Comparison of ENCODE assay signal across 18 cellular contexts in genomic region chr11:17412488-17413180, GRCh38. TPM values are rescaled to one million over a fixed set of nuclear protein-coding genes. Genes with fewer than 3 reads are reported as not detected.
DNase-seq lines count a peak whose midpoint lies in the region; ATAC-seq and TF ChIP-seq lines count a peak whose summit lies in the region.
"Had no signal": no experiment of that assay in that cellular context is flagged by ENCODE, and none has a peak within 500 bp of the region (broad histone marks: within the 10 kb centered on the region; RNA-seq: fewer than 3 reads in every experiment).

No MANE protein-coding gene starts in this region.

- peak; percentile 35; the same call in 1 of the 3 replicates for TF ChIP-seq CTCF in H9 (conservative IDR thresholded peaks at IDR 0.05)

- no peak overlapping the region for H3K4ac ChIP-seq in H9 (ENCODE audit: low read depth, low read length)

- H3K27me3 Mint-ChIP-seq in H9 (ENCODE audit: low read depth) (peaks cover 52% of the 10 kb centered on the region), immature natural killer cell (ENCODE audit: low read depth in 3 of 3) (peaks cover 0 to 6% (median 2%) of the 10 kb centered on the region in 3 donors)
- peaks cover 24% of the 10 kb centered on the region for H3K27me3 Mint-ChIP-seq in activated T-cell treated with anti-CD3 and anti-CD28 coated beads, Interleukin-2, amount 50 U/mL, for 4 hours (ENCODE audit: low read depth)

- H3K9me3 ChIP-seq in H9 (ENCODE audit: control insufficient read depth, low read depth, low read length): no peaks in the 10 kb centered on the region
- H3K9me3 ChIP-seq: breast epithelium, esophagus muscularis mucosa, right atrium auricular region had no signal

- no peak overlapping the region for H3K18ac ChIP-seq in H9 (ENCODE audit: insufficient read length, low read depth, low read length)

- peaks cover 11 to 16% of the 10 kb centered on the region in 2 experiments for H3K4me1 Mint-ChIP-seq in H9
- no peaks in the 10 kb centered on the region for H3K4me1 Mint-ChIP-seq in immature natural killer cell
- H3K4me1 Mint-ChIP-seq in activated T-cell treated with anti-CD3 and anti-CD28 coated beads, Interleukin-2, amount 50 U/mL, for 4 hours (ENCODE audit: low read depth): peaks cover 2% of the 10 kb centered on the region

- H3K4me1 ChIP-seq in H9 (ENCODE audit: insufficient read depth, low read length): no peaks in the 10 kb centered on the region
- H3K4me1 ChIP-seq: breast epithelium had no signal

- H3K27ac Mint-ChIP-seq in H9 (no peak overlapping the region), immature natural killer cell (no peak overlapping the region)
- H3K27ac Mint-ChIP-seq: activated CD4-positive, alpha-beta memory T cell treated with anti-CD3 and anti-CD28 coated beads for 36 hours had no signal

- H2AK5ac ChIP-seq in H9 (ENCODE audit: insufficient read length, low read length): no peak overlapping the region

- H3K36me3 Mint-ChIP-seq in H9 (ENCODE audit: insufficient read depth in 1 of 3, low read depth in 3 of 3) (no peaks in the 10 kb centered on the region), immature natural killer cell (no peaks in the 10 kb centered on the region)
- H3K36me3 Mint-ChIP-seq in activated T-cell treated with anti-CD3 and anti-CD28 coated beads, Interleukin-2, amount 50 U/mL, for 4 hours (ENCODE audit: insufficient read depth): no peaks in the 10 kb centered on the region
- H3K36me3 Mint-ChIP-seq: activated CD4-positive, alpha-beta memory T cell treated with anti-CD3 and anti-CD28 coated beads for 36 hours had no signal

- H4K20me1 ChIP-seq in H9 (ENCODE audit: control insufficient read depth, insufficient read depth, insufficient read length): no peaks in the 10 kb centered on the region

- H3K4me3 Mint-ChIP-seq in H9 (no peak overlapping the region), immature natural killer cell (no peak overlapping the region)
- no peak overlapping the region for H3K4me3 Mint-ChIP-seq in activated T-cell treated with anti-CD3 and anti-CD28 coated beads, Interleukin-2, amount 50 U/mL, for 4 hours
- H3K4me3 Mint-ChIP-seq: activated CD4-positive, alpha-beta memory T cell treated with anti-CD3 and anti-CD28 coated beads for 36 hours had no signal

- no peaks in the 10 kb centered on the region for H3K23me2 ChIP-seq in H9 (ENCODE audit: insufficient read length, low read depth, low read length, poor library complexity, severe bottlenecking)

- H3K27me3 ChIP-seq in H9 (ENCODE audit: insufficient read depth, low read length): no peaks in the 10 kb centered on the region
- H3K27me3 ChIP-seq: breast epithelium, right atrium auricular region had no signal

- no peak overlapping the region for H3K27ac ChIP-seq in H9 (ENCODE audit: insufficient read length, low read depth, low read length)
- H3K27ac ChIP-seq: esophagus muscularis mucosa, GM23248, right atrium auricular region had no signal

- no peak overlapping the region for H2AFZ ChIP-seq in H9 (ENCODE audit: low read length)
- H2AFZ ChIP-seq: GM23248 had no signal

- H3T11ph ChIP-seq in H9 (ENCODE audit: low read length): no peak overlapping the region

- no peaks in the 10 kb centered on the region for H3K79me2 ChIP-seq in H9 (ENCODE audit: insufficient read depth, low read length)

- DNase-seq in COLO668 (lab: John Stamatoyannopoulos, UW; ENCODE audit: unreplicated experiment): peak; percentile 29
- DNase-seq in H9: no peak
- DNase-seq in NCI-H82 (lab: John Stamatoyannopoulos, UW): peak; percentile 89
- DNase-seq in left kidney (ENCODE audit: low read depth, low spot score): peak; percentile 55
- no peak for DNase-seq in immature natural killer cell
- DNase-seq in left colon: no peak
- no peak for DNase-seq in activated T-cell treated with anti-CD3 and anti-CD28 coated beads, Interleukin-2, amount 50 U/mL, for 4 hours
- DNase-seq: activated CD4-positive, alpha-beta memory T cell treated with anti-CD3 and anti-CD28 coated beads for 36 hours; activated naive CD8-positive, alpha-beta T cell treated with anti-CD3 and anti-CD28 coated beads, Interleukin-2, amount 10 ng/mL, durations not matched to agents 7 days and 5 days; activated T-cell treated with anti-CD3 and anti-CD28 coated beads, Interleukin-2, amount 50 U/mL, for 48 hours; GF-D8; GM23248 had no signal

- H4K91ac ChIP-seq in H9 (ENCODE audit: insufficient read length, low read depth, low read length): no peak overlapping the region

- no peaks in the 10 kb centered on the region for H3K79me1 ChIP-seq in H9 (ENCODE audit: insufficient read depth, low read depth, low read length, poor library complexity, severe bottlenecking)

- H3K14ac ChIP-seq in H9 (ENCODE audit: insufficient read depth, low read length): no peak overlapping the region

- no peak overlapping the region for H2BK5ac ChIP-seq in H9 (ENCODE audit: insufficient read length, low read length)

- no peak overlapping the region for H3K56ac ChIP-seq in H9 (ENCODE audit: insufficient read length, low read depth, low read length)

- no peak overlapping the region for H2BK12ac ChIP-seq in H9 (ENCODE audit: insufficient read length, low read depth, low read length)

- no peak overlapping the region for H3K23ac ChIP-seq in H9 (ENCODE audit: insufficient read length, low read depth, low read length)

- no peak overlapping the region for H2BK120ac ChIP-seq in H9 (ENCODE audit: low read depth, low read length, poor library complexity, severe bottlenecking)

- ATAC-seq in left colon (no peak), GM21447 (IDR thresholded peaks at IDR 0.05; ENCODE audit: unreplicated experiment) (no peak)
- no peak for ATAC-seq in activated T-cell treated with anti-CD3 and anti-CD28 coated beads, Interleukin-2, amount 50 U/mL, for 4 hours

- no peak overlapping the region for H3K9ac ChIP-seq in H9 (ENCODE audit: extremely low read depth, insufficient read length, low read length)
- H3K9ac ChIP-seq: GM23248 had no signal

- H3K9me3 Mint-ChIP-seq in H9 (peaks cover 0 to 5% of the 10 kb centered on the region in 2 experiments; a peak in 2 of 5 replicates), immature natural killer cell (peaks cover 0 to 2% (median 0%) of the 10 kb centered on the region in 6 donors)
- H3K9me3 Mint-ChIP-seq in activated T-cell treated with anti-CD3 and anti-CD28 coated beads, Interleukin-2, amount 50 U/mL, for 4 hours: no peaks in the 10 kb centered on the region
- H3K9me3 Mint-ChIP-seq: activated CD4-positive, alpha-beta memory T cell treated with anti-CD3 and anti-CD28 coated beads for 36 hours; activated naive CD8-positive, alpha-beta T cell treated with anti-CD3 and anti-CD28 coated beads, Interleukin-2, amount 10 ng/mL, durations not matched to agents 7 days and 5 days had no signal

- intact Hi-C loops in left colon (cut with DNase I, micrococcal nuclease): no loop called here

- no peak overlapping the region for H2BK15ac ChIP-seq in H9 (ENCODE audit: low read depth, low read length)

- no peak overlapping the region for H4K5ac ChIP-seq in H9 (ENCODE audit: insufficient read length, low read depth, low read length)

- no peak overlapping the region for H4K8ac ChIP-seq in H9 (replicated peaks; ENCODE audit: insufficient read length, low read depth, low read length)

- H2BK20ac ChIP-seq in H9 (ENCODE audit: low read depth, low read length, poor library complexity, severe bottlenecking): no peak overlapping the region

- H3K4me2 ChIP-seq in H9 (ENCODE audit: insufficient read depth, insufficient read length, low read length): no peak overlapping the region

- WGBS in H9 (ENCODE audit: extremely low coverage, insufficient read length, low lambda C conversion rate): no CpG with 5 or more reads among the region's 9 CpGs

RNA-seq across cellular contexts. Expression of gene KCNJ11, which starts 24.2 kb away (rescaled TPM):
- 2.3 and 2.9 TPM in 2 replicates for total RNA-seq in H9 (2021)
- polyA plus RNA-seq in immature natural killer cell: not detected
- total RNA-seq in left colon: 1 to 10 TPM; 2.1 to 6.9 TPM
- under 1 TPM; 0.60 to 0.95 (median 0.68) TPM for total RNA-seq in activated T-cell treated with anti-CD3 and anti-CD28 coated beads, Interleukin-2, amount 50 U/mL, for 4 hours
- total RNA-seq: glomerular endothelial cell, GM23248, SK-MEL-5 had no signal
- polyA plus RNA-seq: GM23248 had no signal

Comparison
In these comparisons a context has a peak if more than half of its experiments do, and no peak if none do; other contexts are left out.
1. DNase-seq: peak in COLO668 (single experiment), NCI-H82 (single experiment) and left kidney (single experiment); none in H9 (single experiment), immature natural killer cell (0 of 3), left colon (0 of 2) and activated T-cell treated with anti-CD3 and anti-CD28 coated beads, Interleukin-2, amount 50 U/mL, for 4 hours (single experiment).